8 cellular contexts compared by ENCODE assay signal in the genomic region with DNA sequence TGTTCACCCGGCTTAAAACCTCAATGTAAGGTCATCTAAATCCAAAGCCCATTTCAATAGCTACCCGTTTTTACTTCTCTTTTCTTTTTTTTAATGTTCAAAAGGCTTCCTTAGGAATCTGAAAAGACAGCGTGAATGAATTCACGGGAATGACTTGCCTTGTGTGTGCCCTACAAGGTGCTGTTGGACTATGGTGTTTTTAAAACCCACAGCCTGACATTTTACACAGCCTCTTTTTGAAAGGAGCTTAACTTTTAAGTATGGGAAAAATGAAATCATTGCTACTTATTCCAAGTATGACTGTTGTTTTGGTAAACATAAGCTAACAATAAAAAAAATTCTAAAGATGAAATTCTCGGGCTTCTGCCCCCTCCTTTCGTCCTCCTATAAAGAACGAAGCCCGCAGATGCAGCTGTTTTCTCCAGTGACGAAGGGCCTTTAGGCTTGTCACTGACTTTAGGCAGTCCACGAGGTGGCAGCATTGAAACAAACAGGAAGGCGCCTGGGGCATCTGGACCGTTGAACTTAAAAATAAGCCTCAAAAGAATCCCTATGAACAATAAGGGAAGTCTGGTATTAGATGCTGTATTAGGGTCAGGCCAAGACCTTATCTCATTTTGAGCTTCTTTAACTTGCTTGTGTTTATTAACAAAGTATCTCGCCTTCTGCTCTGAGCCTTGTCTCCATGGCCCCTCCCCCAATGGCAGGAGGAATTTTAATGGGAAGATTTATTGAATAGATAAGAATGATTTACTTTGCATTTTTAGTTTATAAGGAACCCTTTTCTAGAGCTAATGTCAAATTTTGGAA.
A peak's percentile ranks its signal among the peaks of the same experiment; 100 is the strongest.
DNase-seq lines count a peak whose midpoint lies in the region; ATAC-seq, FAIRE-seq and TF ChIP-seq lines count a peak whose summit lies in the region.

No MANE protein-coding gene starts in this region.

- DNase-seq in DMS153 treated with DMSO at 0.1 percent for 48 hours (lab: John Stamatoyannopoulos, UW; ENCODE audit: unreplicated experiment) (peak; percentile 25), LoVo (ENCODE audit: low spot score) (peak; percentile 73), cardiac muscle cell (ENCODE audit: low read depth in 1 of 2, low spot score in 1 of 2) (peak; percentile 82 to 93), prostate gland (ENCODE audit: low spot score) (peak; percentile 83), urothelium cell line (ENCODE audit: low spot score) (peak; percentile 84)
- DNase-seq in activated naive CD8-positive, alpha-beta T cell treated with anti-CD3 and anti-CD28 coated beads, Interleukin-2, amount 10 ng/mL, durations not matched to agents 7 days and 5 days = peak; percentile 52

- H3K4me1 ChIP-seq in cardiac muscle cell (ENCODE audit: low read depth) (no peaks in the 10 kb centered on the region), prostate gland (replicated peaks) (peaks cover 7% of the 10 kb centered on the region)

- peaks cover 4% of the 10 kb centered on the region for H3K4me1 Mint-ChIP-seq in activated naive CD8-positive, alpha-beta T cell treated with anti-CD3 and anti-CD28 coated beads, Interleukin-2, amount 10 ng/mL, durations not matched to agents 7 days and 5 days

- TF ChIP-seq POLR2A in prostate gland (IDR thresholded peaks at IDR 0.05) = no peak

- FAIRE-seq in urothelium cell line (lab: Jason Lieb, UNC) = no peak

- peaks cover 6% of the 10 kb centered on the region for H3K27me3 Mint-ChIP-seq in activated naive CD8-positive, alpha-beta T cell treated with anti-CD3 and anti-CD28 coated beads, Interleukin-2, amount 10 ng/mL, durations not matched to agents 7 days and 5 days

- no peak overlapping the region for H3K4me3 Mint-ChIP-seq in activated naive CD8-positive, alpha-beta T cell treated with anti-CD3 and anti-CD28 coated beads, Interleukin-2, amount 10 ng/mL, durations not matched to agents 7 days and 5 days

- H3K9me3 Mint-ChIP-seq in activated naive CD8-positive, alpha-beta T cell treated with anti-CD3 and anti-CD28 coated beads, Interleukin-2, amount 10 ng/mL, durations not matched to agents 7 days and 5 days = no peaks in the 10 kb centered on the region

- H3K36me3 Mint-ChIP-seq in activated naive CD8-positive, alpha-beta T cell treated with anti-CD3 and anti-CD28 coated beads, Interleukin-2, amount 10 ng/mL, durations not matched to agents 7 days and 5 days = no peaks in the 10 kb centered on the region

- H3K27me3 ChIP-seq in cardiac muscle cell (no peaks in the 10 kb centered on the region), prostate gland (replicated peaks; ENCODE audit: insufficient read depth) (no peaks in the 10 kb centered on the region)

- H3K36me3 ChIP-seq in cardiac muscle cell (peaks cover 42% of the 10 kb centered on the region), prostate gland (no peaks in the 10 kb centered on the region)

- H3K27ac ChIP-seq in cardiac muscle cell (no peak overlapping the region), prostate gland (peak overlapping the region; percentile 1 to 45)

- H3K4me3 ChIP-seq in cardiac muscle cell (no peak overlapping the region), prostate gland (no peak overlapping the region)

- intact Hi-C loops in prostate gland (cut with DNase I) = loop anchor here (5.0 kb wide), 2 partner anchors 139 to 1444 kb away; partner anchors contain the start of gene NRP1

- TF ChIP-seq CTCF in cardiac muscle cell (IDR thresholded peaks at IDR 0.05; ENCODE audit: low read depth, low read length) (peak; percentile 77), prostate gland (IDR thresholded peaks at IDR 0.05) (peak; percentile 57 to 77 (median 75))

- H3K9me3 ChIP-seq in cardiac muscle cell (ENCODE audit: low read depth) = no peaks in the 10 kb centered on the region
- no peaks in the 10 kb centered on the region for H3K9me3 ChIP-seq in prostate gland

- ATAC-seq in GM21619 (IDR thresholded peaks at IDR 0.05; ENCODE audit: unreplicated experiment) (peak; percentile 87), SK-N-SH treated with all-trans-retinoic acid at 6 μM for 48 hours (peak; percentile 90)
- peak; percentile 84 for ATAC-seq in activated naive CD8-positive, alpha-beta T cell treated with anti-CD3 and anti-CD28 coated beads, Interleukin-2, amount 10 ng/mL, durations not matched to agents 7 days and 5 days (ENCODE audit: low read depth)

- WGBS in prostate gland = 21% methylated on average over 13 of the region's 13 CpGs

- POLR2A ChIA-PET in activated naive CD8-positive, alpha-beta T cell treated with anti-CD3 and anti-CD28 coated beads, Interleukin-2, amount 10 ng/mL, durations not matched to agents 7 days and 5 days (lab: Charles Lee) = interaction anchor here (0.6 to 0.9 kb wide), 2 partner anchors 139 to 493 kb away, joined by 3 read pairs; no protein-coding TSS in a partner anchor

- no peak overlapping the region for H3K27ac Mint-ChIP-seq in activated naive CD8-positive, alpha-beta T cell treated with anti-CD3 and anti-CD28 coated beads, Interleukin-2, amount 10 ng/mL, durations not matched to agents 7 days and 5 days

TF ChIP-seq in SK-N-SH treated with all-trans-retinoic acid at 6 μM for 48 hours, 23 proteins besides CTCF, POLR2A, EP300 and RAD21:
- TF ChIP-seq ISL1 (CRISPR knock-in tag; IDR thresholded peaks at IDR 0.05) = peak; percentile 49; the same call in 1 of the 2 replicates
- no peak for TF ChIP-seq PATZ1 (CRISPR knock-in tag; IDR thresholded peaks at IDR 0.05; ENCODE audit: borderline replicate concordance)

Comparison
In these comparisons a context has a peak if more than half of its experiments do, and no peak if none do; other contexts are left out.
1. DNase-seq: peak in every context shown above with its lines; median percentile 88 in cardiac muscle cell; 84 in urothelium cell line; 83 in prostate gland; 73 in LoVo; 52 in activated naive CD8-positive, alpha-beta T cell treated with anti-CD3 and anti-CD28 coated beads, Interleukin-2, amount 10 ng/mL, durations not matched to agents 7 days and 5 days; 25 in DMS153 treated with DMSO at 0.1 percent for 48 hours.